Comparison of ENCODE assay signal across 1 cellular context in genomic region chr14:35336171-35337073, GRCh38.
TF ChIP-seq lines count a peak whose summit lies in the region.

No MANE protein-coding gene starts in this region.

TF ChIP-seq in K562, 482 proteins besides CTCF, POLR2A, EP300 and RAD21 (continued from another document):
- TF ChIP-seq SIN3A (IDR thresholded peaks at IDR 0.05; ENCODE audit: borderline replicate concordance in 2 of 2, control insufficient read depth in 1 of 2, low read depth in 2 of 2, low read length in 2 of 2) (no peak), ZNF41 (CRISPR knock-in tag; conservative IDR thresholded peaks at IDR 0.05) (no peak), ZHX1 (conservative IDR thresholded peaks at IDR 0.05; ENCODE audit: low read length) (no peak), MAFF (IDR thresholded peaks at IDR 0.05; ENCODE audit: low read length) (no peak), MLX (CRISPR knock-in tag; conservative IDR thresholded peaks at IDR 0.05) (no peak), ZNF121 (CRISPR knock-in tag; conservative IDR thresholded peaks at IDR 0.05) (no peak), GTF3C2 (IDR thresholded peaks at IDR 0.05; ENCODE audit: borderline replicate concordance, extremely low read depth, insufficient read length) (no peak), HNRNPH1 (optimal IDR thresholded peaks at IDR 0.05; ENCODE audit: low read depth, low read length) (no peak), GTF2E2 (tag; IDR thresholded peaks at IDR 0.05) (0 out of 2 replicates have a peak, but pooled peaks have one; percentile 20), NFE2L1 (tag; IDR thresholded peaks at IDR 0.05; ENCODE audit: borderline replicate concordance, low read depth) (no peak), NR2C2 (CRISPR knock-in tag; IDR thresholded peaks at IDR 0.05) (no peak), NR2C2 (tag; IDR thresholded peaks at IDR 0.05) (peak; percentile 79), TAF9B (IDR thresholded peaks at IDR 0.05; ENCODE audit: partially characterized antibody) (peak; percentile 39), HES1 (IDR thresholded peaks at IDR 0.05; ENCODE audit: low read depth) (no peak), CREBBP (IDR thresholded peaks at IDR 0.05; ENCODE audit: low read depth, low read length) (no peak), RBM22 (IDR thresholded peaks at IDR 0.05; ENCODE audit: low read depth, low read length, poor library complexity, severe bottlenecking) (no peak), REST (CRISPR knock-in tag; IDR thresholded peaks at IDR 0.05; ENCODE audit: low read depth) (no peak), HCFC1 (IDR thresholded peaks at IDR 0.05; ENCODE audit: low read depth, low read length) (0 out of 2 replicates have a peak, but pooled peaks have one; percentile 10), NKRF (IDR thresholded peaks at IDR 0.05; ENCODE audit: borderline replicate concordance) (no peak), ZZZ3 (IDR thresholded peaks at IDR 0.05) (no peak), ZNF324 (CRISPR knock-in tag; IDR thresholded peaks at IDR 0.05) (no peak), POLR2AphosphoS5 (IDR thresholded peaks at IDR 0.05; ENCODE audit: control insufficient read depth, insufficient read depth, low read depth, low read length) (peak; percentile 46; the same call in 1 of the 2 replicates), TBP (optimal IDR thresholded peaks at IDR 0.05; ENCODE audit: low read depth, low read length) (peak; percentile 9)
